In the genomic region with DNA sequence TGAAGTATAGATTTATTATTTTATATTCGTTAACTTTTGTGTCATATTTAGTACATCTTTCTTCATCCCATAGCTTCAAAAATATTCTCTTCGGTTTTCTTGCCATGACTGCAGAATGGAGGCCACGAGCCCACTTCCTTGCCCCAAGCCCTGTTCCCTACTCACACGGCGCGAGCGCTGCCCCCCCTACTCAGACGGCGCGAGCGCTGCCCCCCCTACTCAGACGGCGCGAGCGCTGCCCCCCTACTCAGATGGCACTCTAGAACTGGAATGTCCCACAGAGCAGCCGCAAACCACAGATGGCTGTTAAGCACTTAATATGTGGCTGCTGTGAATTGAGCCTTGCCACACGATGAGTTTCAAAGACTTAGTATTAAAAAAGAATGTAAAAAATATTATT, we compare ENCODE assay signal across 11 cellular contexts.
DNase-seq lines count a peak whose midpoint lies in the region; ATAC-seq and TF ChIP-seq lines count a peak whose summit lies in the region.
"Had no signal": no experiment of that assay in that cellular context is flagged by ENCODE, and none has a peak within 500 bp of the region (broad histone marks: within the 10 kb centered on the region; RNA-seq: fewer than 3 reads in every experiment).

No MANE protein-coding gene starts in this region.

- no peaks in the 10 kb centered on the region for H4K20me1 ChIP-seq in smooth muscle cell (ENCODE audit: low read depth)

- H3K36me3 ChIP-seq in adrenal gland (replicated peaks in 1 of 2) (no peaks in the 10 kb centered on the region), smooth muscle cell (ENCODE audit: low read depth) (no peaks in the 10 kb centered on the region)
- H3K36me3 ChIP-seq: uterus had no signal

- H3F3A ChIP-seq in smooth muscle cell (ENCODE audit: low read depth) = no peaks in the 10 kb centered on the region

- no peak for TF ChIP-seq CTCF in GM20000 (IDR thresholded peaks at IDR 0.05; ENCODE audit: extremely low read depth, missing control alignments)
- no peak for TF ChIP-seq CTCF in adrenal gland (IDR thresholded peaks at IDR 0.05)
- no peak for TF ChIP-seq CTCF in smooth muscle cell (IDR thresholded peaks at IDR 0.05; ENCODE audit: borderline replicate concordance, insufficient read depth, poor library complexity, severe bottlenecking)
- TF ChIP-seq CTCF in WTC11 (IDR thresholded peaks at IDR 0.05) = no peak

- peak; percentile 50 for DNase-seq in GM20000 (ENCODE audit: low spot score)
- peak in 5 of 7 donors; percentile 41 to 63 (median 56) for DNase-seq in adrenal gland
- peak; percentile 31 for DNase-seq in iPS-NIHi11 (ENCODE audit: low spot score)
- peak; percentile 16 for DNase-seq in smooth muscle cell (lab: John Stamatoyannopoulos, UW; ENCODE audit: unreplicated experiment)
- no peak for DNase-seq in NCI-H146 (lab: John Stamatoyannopoulos, UW)
- no peak for DNase-seq in WTC11 (ENCODE audit: low spot score)
- DNase-seq: KG1, NCI-H2171 had no signal

- H3K27me3 ChIP-seq in adrenal gland (no peaks in the 10 kb centered on the region), smooth muscle cell (ENCODE audit: low read depth) (no peaks in the 10 kb centered on the region)
- H3K27me3 ChIP-seq: uterus had no signal

- POLR2A ChIA-PET in WTC11 (lab: Charles Lee) = no interaction called here

- no peak for TF ChIP-seq POLR2A in adrenal gland (IDR thresholded peaks at IDR 0.05)

- intact Hi-C loops in adrenal gland (cut with DNase I) = no loop called here

- H3K4me3 ChIP-seq in adrenal gland (no peak overlapping the region), smooth muscle cell (no peak overlapping the region)
- H3K4me3 ChIP-seq: uterus had no signal

- peaks cover 0 to 8% of the 10 kb centered on the region in 2 donors for H3K4me1 ChIP-seq in adrenal gland (replicated peaks in 1 of 2)
- no peaks in the 10 kb centered on the region for H3K4me1 ChIP-seq in smooth muscle cell (ENCODE audit: low read depth)
- H3K4me1 ChIP-seq: uterus had no signal

- H3K9me3 Mint-ChIP-seq in WTC11 = peaks cover 69% of the 10 kb centered on the region

- CTCF ChIA-PET in WTC11 (lab: Charles Lee) = no interaction called here

- H3K27ac Mint-ChIP-seq in WTC11 = no peak overlapping the region

- no peak overlapping the region for H2AFZ ChIP-seq in smooth muscle cell (ENCODE audit: low read depth)

- H3K4me2 ChIP-seq in smooth muscle cell = no peak overlapping the region

- H3K9ac ChIP-seq in smooth muscle cell (ENCODE audit: low read depth) = no peak overlapping the region

- H3K4me1 Mint-ChIP-seq in WTC11 = no peaks in the 10 kb centered on the region

- peaks cover 57% of the 10 kb centered on the region for H3K36me3 Mint-ChIP-seq in WTC11

- no peak overlapping the region for H3K27ac ChIP-seq in adrenal gland
- H3K27ac ChIP-seq in smooth muscle cell (ENCODE audit: low read depth) = no peak overlapping the region
- H3K27ac ChIP-seq: uterus had no signal

- H3K27me3 Mint-ChIP-seq in WTC11 (ENCODE audit: low read depth) = peaks cover 16% of the 10 kb centered on the region

- 33 to 63% (median 51%) methylated on average over 17 of the region's 17 CpGs for WGBS in adrenal gland, 4 donors
- WGBS in smooth muscle cell (ENCODE audit: low lambda C conversion rate) = 96% methylated on average over 17 of the region's 17 CpGs

- H3K4me3 Mint-ChIP-seq in WTC11 = no peak overlapping the region

- no peaks in the 10 kb centered on the region for H3K79me2 ChIP-seq in smooth muscle cell (ENCODE audit: low read depth)

- H3K9me3 ChIP-seq in adrenal gland (replicated peaks in 1 of 3) = no peaks in the 10 kb centered on the region
- peaks cover 4% of the 10 kb centered on the region for H3K9me3 ChIP-seq in smooth muscle cell (replicated peaks; ENCODE audit: low read depth)
- H3K9me3 ChIP-seq: uterus had no signal

- no peak for ATAC-seq in GM18870 (IDR thresholded peaks at IDR 0.05; ENCODE audit: unreplicated experiment)
- ATAC-seq in WTC11 = no peak
- ATAC-seq: left colon had no signal

TF ChIP-seq in WTC11, 78 proteins besides CTCF, POLR2A, EP300 and RAD21:
- TF ChIP-seq, protein P1, sequence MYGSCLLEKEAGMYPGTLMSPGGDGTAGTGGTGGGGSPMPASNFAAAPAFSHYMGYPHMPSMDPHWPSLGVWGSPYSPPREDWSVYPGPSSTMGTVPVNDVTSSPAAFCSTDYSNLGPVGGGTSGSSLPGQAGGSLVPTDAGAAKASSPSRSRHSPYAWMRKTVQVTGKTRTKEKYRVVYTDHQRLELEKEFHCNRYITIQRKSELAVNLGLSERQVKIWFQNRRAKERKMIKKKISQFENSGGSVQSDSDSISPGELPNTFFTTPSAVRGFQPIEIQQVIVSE (CRISPR knock-in tag; IDR thresholded peaks at IDR 0.05; ENCODE audit: borderline replicate concordance) = no peak

Comparison
In these comparisons a context has a peak if more than half of its experiments do, and no peak if none do; other contexts are left out.
1. DNase-seq: peak in GM20000 (single experiment), adrenal gland (5 of 7), iPS-NIHi11 (single experiment) and smooth muscle cell (single experiment); none in NCI-H146 (single experiment) and WTC11 (single experiment).